ENCODE assay signal across 1 cellular context in genomic region chr4:74919783-74920182, GRCh38.
TF ChIP-seq lines count a peak whose summit lies in the region.

No MANE protein-coding gene starts in this region.

TF ChIP-seq in GM23338, 12 proteins besides CTCF, POLR2A, EP300 and RAD21 (continued from another document):
- TF ChIP-seq, protein P1, sequence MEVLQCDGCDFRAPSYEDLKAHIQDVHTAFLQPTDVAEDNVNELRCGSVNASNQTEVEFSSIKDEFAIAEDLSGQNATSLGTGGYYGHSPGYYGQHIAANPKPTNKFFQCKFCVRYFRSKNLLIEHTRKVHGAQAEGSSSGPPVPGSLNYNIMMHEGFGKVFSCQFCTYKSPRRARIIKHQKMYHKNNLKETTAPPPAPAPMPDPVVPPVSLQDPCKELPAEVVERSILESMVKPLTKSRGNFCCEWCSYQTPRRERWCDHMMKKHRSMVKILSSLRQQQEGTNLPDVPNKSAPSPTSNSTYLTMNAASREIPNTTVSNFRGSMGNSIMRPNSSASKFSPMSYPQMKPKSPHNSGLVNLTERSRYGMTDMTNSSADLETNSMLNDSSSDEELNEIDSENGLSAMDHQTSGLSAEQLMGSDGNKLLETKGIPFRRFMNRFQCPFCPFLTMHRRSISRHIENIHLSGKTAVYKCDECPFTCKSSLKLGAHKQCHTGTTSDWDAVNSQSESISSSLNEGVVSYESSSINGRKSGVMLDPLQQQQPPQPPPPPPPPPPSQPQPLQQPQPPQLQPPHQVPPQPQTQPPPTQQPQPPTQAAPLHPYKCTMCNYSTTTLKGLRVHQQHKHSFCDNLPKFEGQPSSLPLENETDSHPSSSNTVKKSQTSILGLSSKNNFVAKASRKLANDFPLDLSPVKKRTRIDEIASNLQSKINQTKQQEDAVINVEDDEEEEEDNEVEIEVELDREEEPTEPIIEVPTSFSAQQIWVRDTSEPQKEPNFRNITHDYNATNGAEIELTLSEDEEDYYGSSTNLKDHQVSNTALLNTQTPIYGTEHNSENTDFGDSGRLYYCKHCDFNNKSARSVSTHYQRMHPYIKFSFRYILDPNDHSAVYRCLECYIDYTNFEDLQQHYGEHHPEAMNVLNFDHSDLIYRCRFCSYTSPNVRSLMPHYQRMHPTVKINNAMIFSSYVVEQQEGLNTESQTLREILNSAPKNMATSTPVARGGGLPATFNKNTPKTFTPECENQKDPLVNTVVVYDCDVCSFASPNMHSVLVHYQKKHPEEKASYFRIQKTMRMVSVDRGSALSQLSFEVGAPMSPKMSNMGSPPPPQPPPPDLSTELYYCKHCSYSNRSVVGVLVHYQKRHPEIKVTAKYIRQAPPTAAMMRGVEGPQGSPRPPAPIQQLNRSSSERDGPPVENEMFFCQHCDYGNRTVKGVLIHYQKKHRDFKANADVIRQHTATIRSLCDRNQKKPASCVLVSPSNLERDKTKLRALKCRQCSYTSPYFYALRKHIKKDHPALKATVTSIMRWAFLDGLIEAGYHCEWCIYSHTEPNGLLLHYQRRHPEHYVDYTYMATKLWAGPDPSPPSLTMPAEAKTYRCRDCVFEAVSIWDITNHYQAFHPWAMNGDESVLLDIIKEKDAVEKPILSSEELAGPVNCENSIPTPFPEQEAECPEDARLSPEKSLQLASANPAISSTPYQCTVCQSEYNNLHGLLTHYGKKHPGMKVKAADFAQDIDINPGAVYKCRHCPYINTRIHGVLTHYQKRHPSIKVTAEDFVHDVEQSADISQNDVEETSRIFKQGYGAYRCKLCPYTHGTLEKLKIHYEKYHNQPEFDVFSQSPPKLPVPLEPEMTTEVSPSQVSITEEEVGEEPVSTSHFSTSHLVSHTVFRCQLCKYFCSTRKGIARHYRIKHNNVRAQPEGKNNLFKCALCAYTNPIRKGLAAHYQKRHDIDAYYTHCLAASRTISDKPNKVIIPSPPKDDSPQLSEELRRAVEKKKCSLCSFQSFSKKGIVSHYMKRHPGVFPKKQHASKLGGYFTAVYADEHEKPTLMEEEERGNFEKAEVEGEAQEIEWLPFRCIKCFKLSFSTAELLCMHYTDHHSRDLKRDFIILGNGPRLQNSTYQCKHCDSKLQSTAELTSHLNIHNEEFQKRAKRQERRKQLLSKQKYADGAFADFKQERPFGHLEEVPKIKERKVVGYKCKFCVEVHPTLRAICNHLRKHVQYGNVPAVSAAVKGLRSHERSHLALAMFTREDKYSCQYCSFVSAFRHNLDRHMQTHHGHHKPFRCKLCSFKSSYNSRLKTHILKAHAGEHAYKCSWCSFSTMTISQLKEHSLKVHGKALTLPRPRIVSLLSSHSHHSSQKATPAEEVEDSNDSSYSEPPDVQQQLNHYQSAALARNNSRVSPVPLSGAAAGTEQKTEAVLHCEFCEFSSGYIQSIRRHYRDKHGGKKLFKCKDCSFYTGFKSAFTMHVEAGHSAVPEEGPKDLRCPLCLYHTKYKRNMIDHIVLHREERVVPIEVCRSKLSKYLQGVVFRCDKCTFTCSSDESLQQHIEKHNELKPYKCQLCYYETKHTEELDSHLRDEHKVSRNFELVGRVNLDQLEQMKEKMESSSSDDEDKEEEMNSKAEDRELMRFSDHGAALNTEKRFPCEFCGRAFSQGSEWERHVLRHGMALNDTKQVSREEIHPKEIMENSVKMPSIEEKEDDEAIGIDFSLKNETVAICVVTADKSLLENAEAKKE (CRISPR knock-in tag; IDR thresholded peaks at IDR 0.05), result no peak
- no peak for TF ChIP-seq POLR2AphosphoS5 (IDR thresholded peaks at IDR 0.05; ENCODE audit: low read depth)
- no peak for TF ChIP-seq ZNF331 (CRISPR knock-in tag; IDR thresholded peaks at IDR 0.05; ENCODE audit: low read depth)
- TF ChIP-seq JUNB (IDR thresholded peaks at IDR 0.05; ENCODE audit: unreplicated experiment), result no peak
